Comparison of ENCODE assay signal across 8 cellular contexts in genomic region chr4:11469900-11470708, GRCh38. TPM values are rescaled to one million over a fixed set of nuclear protein-coding genes. Genes with fewer than 3 reads are reported as not detected.
DNase-seq lines count a peak whose midpoint lies in the region; ATAC-seq and TF ChIP-seq lines count a peak whose summit lies in the region.

No MANE protein-coding gene starts in this region.

- TF ChIP-seq CTCF in chondrocyte (IDR thresholded peaks at IDR 0.05), result no peak

- no peaks in the 10 kb centered on the region for H3K4me1 Mint-ChIP-seq in chondrocyte (ENCODE audit: low read depth)

- H3K36me3 Mint-ChIP-seq in chondrocyte (ENCODE audit: low read depth), result no peaks in the 10 kb centered on the region

- ATAC-seq in GM18511 (IDR thresholded peaks at IDR 0.05; ENCODE audit: unreplicated experiment) (peak; percentile 71), GM21423 (IDR thresholded peaks at IDR 0.05; ENCODE audit: unreplicated experiment) (peak; percentile 67), HG03342 (IDR thresholded peaks at IDR 0.05; ENCODE audit: unreplicated experiment) (peak; percentile 57), esophagus mucosa (no peak), Right ventricle myocardium superior (ENCODE audit: poor library complexity) (no peak), aorta (ENCODE audit: low FRiP score) (no peak)

- no peak overlapping the region for H3K4me3 Mint-ChIP-seq in chondrocyte (ENCODE audit: unreplicated experiment)

- H3K9me3 ChIP-seq in aorta (ENCODE audit: control insufficient read depth, low read length), result no peaks in the 10 kb centered on the region

- no peaks in the 10 kb centered on the region for H3K27me3 Mint-ChIP-seq in chondrocyte (ENCODE audit: low read depth)

- H3K27me3 ChIP-seq in aorta (ENCODE audit: control insufficient read depth in 1 of 2, insufficient read depth in 2 of 2, low read length in 1 of 2), result no peaks in the 10 kb centered on the region

- H3K4me3 ChIP-seq in aorta (ENCODE audit: low read length in 2 of 2), result no peak overlapping the region

- peaks cover 2% of the 10 kb centered on the region for H3K9me3 Mint-ChIP-seq in chondrocyte (ENCODE audit: low read depth)

- H3K27ac ChIP-seq in epithelial cell of prostate, result peak overlapping the region; percentile 91
- no peak overlapping the region for H3K27ac ChIP-seq in aorta (ENCODE audit: low read depth in 1 of 2, low read length in 2 of 2)

- H3K4me1 ChIP-seq in aorta (ENCODE audit: control insufficient read depth in 1 of 2, insufficient read depth in 2 of 2, low read length in 2 of 2), result no peaks in the 10 kb centered on the region

- H3K27ac Mint-ChIP-seq in chondrocyte (ENCODE audit: unreplicated experiment), result no peak overlapping the region

- no peaks in the 10 kb centered on the region for H3K36me3 ChIP-seq in aorta (ENCODE audit: control insufficient read depth in 1 of 2, insufficient read depth in 2 of 2, low read length in 1 of 2)

- 72 to 85% methylated on average over 6 of the region's 6 CpGs for WGBS in aorta, 2 donors

- intact Hi-C loops in Right ventricle myocardium superior (cut with DNase I), result no loop called here
- intact Hi-C loops in aorta (cut with DNase I), result no loop called here

- DNase-seq in epithelial cell of prostate (ENCODE audit: low read depth, low spot score) (peak; percentile 56), chondrocyte (ENCODE audit: low spot score) (no peak), Right ventricle myocardium superior (no peak), aorta (no peak)

RNA-seq across cellular contexts. Expression of gene HS3ST1, which starts 41.4 kb away (rescaled TPM):
- total RNA-seq in chondrocyte, result not detected in 3 replicates
- 18.7 TPM for total RNA-seq in esophagus mucosa
- 1.2 TPM for total RNA-seq in Right ventricle myocardium superior
- 1 to 10 TPM; 4.2 to 6.9 TPM for total RNA-seq in aorta
- polyA plus RNA-seq in aorta, result under 1 TPM; 0.15 to 0.38 TPM

Comparison
In these comparisons a context has a peak if more than half of its experiments do, and no peak if none do; other contexts are left out.
1. ATAC-seq: peak in GM18511 (single experiment), GM21423 (single experiment) and HG03342 (single experiment); none in esophagus mucosa (single experiment), Right ventricle myocardium superior (single experiment) and aorta (single experiment).